ENCODE assay signal across 8 cellular contexts in the genomic region with DNA sequence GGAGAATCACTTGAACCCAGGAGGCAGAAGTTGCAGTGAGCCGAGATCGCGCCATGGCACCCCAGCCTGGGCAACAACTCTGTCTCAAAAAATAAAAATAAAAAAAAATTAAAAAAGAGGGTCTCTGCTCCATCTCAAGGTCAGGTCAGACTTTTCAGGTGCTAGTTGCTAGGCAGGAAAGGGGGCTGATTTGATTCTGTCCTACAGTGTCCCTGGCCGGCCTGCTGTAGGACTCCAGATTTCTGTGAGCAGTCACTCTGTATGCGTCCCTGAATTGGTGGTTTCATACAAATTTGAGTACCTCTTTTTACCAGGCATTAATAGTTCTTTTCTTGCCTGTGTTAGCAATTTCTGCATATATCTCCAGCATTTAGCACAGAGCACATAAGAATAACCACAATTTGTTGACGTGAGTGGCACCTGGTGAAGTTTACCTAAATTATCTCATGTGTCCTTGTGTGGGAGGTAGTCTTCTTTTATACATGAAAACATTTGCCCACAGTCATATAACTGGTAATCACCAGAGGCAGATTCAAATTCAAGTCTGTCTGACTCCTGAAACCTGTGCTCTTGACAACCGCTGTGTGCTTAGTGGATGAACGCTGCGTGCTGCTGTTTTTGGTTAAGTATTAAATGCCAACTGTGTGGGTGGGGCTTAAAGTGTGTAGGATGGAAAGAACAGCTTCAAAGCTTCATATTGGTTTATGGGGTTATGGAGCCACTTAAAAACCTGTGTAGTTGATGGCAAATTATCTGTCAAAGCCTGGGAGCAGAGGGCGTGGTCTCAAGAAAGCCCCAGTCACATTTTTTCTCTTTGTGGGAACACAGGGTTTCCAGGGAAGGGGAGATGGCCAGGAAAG. TPM values are rescaled to one million over a fixed set of nuclear protein-coding genes. Genes with fewer than 3 reads are reported as not detected.
DNase-seq lines count a peak whose midpoint lies in the region; ATAC-seq and TF ChIP-seq lines count a peak whose summit lies in the region.

No MANE protein-coding gene starts in this region.

- peaks cover 62% of the 10 kb centered on the region for H3K4me1 Mint-ChIP-seq in activated CD8-positive, alpha-beta T cell treated with anti-CD3 and anti-CD28 coated beads for 36 hours (ENCODE audit: low read depth)
- H3K4me1 Mint-ChIP-seq in activated CD8-positive, alpha-beta T cell treated with anti-CD3 and anti-CD28 coated beads, Interleukin-2, amount 10 ng/mL, durations not matched to agents 7 days and 5 days (ENCODE audit: low read depth), result peaks cover 40% of the 10 kb centered on the region
- H3K4me1 Mint-ChIP-seq in glutamatergic neuron (ENCODE audit: low read depth, unreplicated experiment), result peaks cover 31% of the 10 kb centered on the region

- H3K9ac ChIP-seq in stomach smooth muscle (ENCODE audit: low read length in 2 of 2), result no peak overlapping the region

- H3K36me3 Mint-ChIP-seq in activated CD8-positive, alpha-beta T cell treated with anti-CD3 and anti-CD28 coated beads for 36 hours (ENCODE audit: low read depth), result peaks cover 23% of the 10 kb centered on the region
- peaks cover 24% of the 10 kb centered on the region for H3K36me3 Mint-ChIP-seq in activated CD8-positive, alpha-beta T cell treated with anti-CD3 and anti-CD28 coated beads, Interleukin-2, amount 10 ng/mL, durations not matched to agents 7 days and 5 days (ENCODE audit: low read depth)
- no peaks in the 10 kb centered on the region for H3K36me3 Mint-ChIP-seq in glutamatergic neuron (ENCODE audit: unreplicated experiment)

- H3K27ac Mint-ChIP-seq in activated CD8-positive, alpha-beta T cell treated with anti-CD3 and anti-CD28 coated beads for 36 hours, result peak overlapping the region; percentile 84
- no peak overlapping the region for H3K27ac Mint-ChIP-seq in activated CD8-positive, alpha-beta T cell treated with anti-CD3 and anti-CD28 coated beads, Interleukin-2, amount 10 ng/mL, durations not matched to agents 7 days and 5 days
- H3K27ac Mint-ChIP-seq in glutamatergic neuron (ENCODE audit: unreplicated experiment), result peak overlapping the region; percentile 28

- H3K4me3 ChIP-seq in stomach smooth muscle (ENCODE audit: low read length in 2 of 2), result no peak overlapping the region

- intact Hi-C loops in activated CD8-positive, alpha-beta T cell treated with anti-CD3 and anti-CD28 coated beads for 36 hours (cut with micrococcal nuclease), result no loop called here

- H3K9me3 ChIP-seq in stomach smooth muscle (ENCODE audit: control insufficient read depth in 2 of 2, low read length in 2 of 2), result no peaks in the 10 kb centered on the region

- peak; percentile 37 for ATAC-seq in activated CD8-positive, alpha-beta T cell treated with anti-CD3 and anti-CD28 coated beads for 36 hours
- no peak for ATAC-seq in activated CD8-positive, alpha-beta T cell treated with anti-CD3 and anti-CD28 coated beads, Interleukin-2, amount 10 ng/mL, durations not matched to agents 7 days and 5 days
- ATAC-seq in GM21528 (IDR thresholded peaks at IDR 0.05; ENCODE audit: low FRiP score, unreplicated experiment), result no peak
- ATAC-seq in HG03045 (IDR thresholded peaks at IDR 0.05; ENCODE audit: unreplicated experiment), result no peak

- no peaks in the 10 kb centered on the region for H3K9me3 Mint-ChIP-seq in activated CD8-positive, alpha-beta T cell treated with anti-CD3 and anti-CD28 coated beads for 36 hours
- no peaks in the 10 kb centered on the region for H3K9me3 Mint-ChIP-seq in activated CD8-positive, alpha-beta T cell treated with anti-CD3 and anti-CD28 coated beads, Interleukin-2, amount 10 ng/mL, durations not matched to agents 7 days and 5 days (ENCODE audit: insufficient read depth)
- H3K9me3 Mint-ChIP-seq in glutamatergic neuron (ENCODE audit: unreplicated experiment), result peaks cover 15% of the 10 kb centered on the region

- no peaks in the 10 kb centered on the region for H3K27me3 ChIP-seq in stomach smooth muscle (ENCODE audit: control insufficient read depth in 1 of 2, insufficient read depth in 2 of 2, low read length in 2 of 2)

- H3K4me3 Mint-ChIP-seq in activated CD8-positive, alpha-beta T cell treated with anti-CD3 and anti-CD28 coated beads for 36 hours, result peak overlapping the region; percentile 8
- H3K4me3 Mint-ChIP-seq in activated CD8-positive, alpha-beta T cell treated with anti-CD3 and anti-CD28 coated beads, Interleukin-2, amount 10 ng/mL, durations not matched to agents 7 days and 5 days, result no peak overlapping the region
- no peak overlapping the region for H3K4me3 Mint-ChIP-seq in glutamatergic neuron (ENCODE audit: unreplicated experiment)

- TF ChIP-seq CTCF in activated CD8-positive, alpha-beta T cell treated with anti-CD3 and anti-CD28 coated beads for 36 hours (IDR thresholded peaks at IDR 0.05), result no peak
- no peak for TF ChIP-seq CTCF in glutamatergic neuron (IDR thresholded peaks at IDR 0.05; ENCODE audit: partially characterized antibody, unreplicated experiment)

- H3K27me3 Mint-ChIP-seq in activated CD8-positive, alpha-beta T cell treated with anti-CD3 and anti-CD28 coated beads for 36 hours, result no peaks in the 10 kb centered on the region
- no peaks in the 10 kb centered on the region for H3K27me3 Mint-ChIP-seq in activated CD8-positive, alpha-beta T cell treated with anti-CD3 and anti-CD28 coated beads, Interleukin-2, amount 10 ng/mL, durations not matched to agents 7 days and 5 days (ENCODE audit: low read depth)
- peaks cover 21% of the 10 kb centered on the region for H3K27me3 Mint-ChIP-seq in glutamatergic neuron (ENCODE audit: unreplicated experiment)

- H3K4me1 ChIP-seq in stomach smooth muscle (ENCODE audit: control insufficient read depth, insufficient read depth, low read length), result peaks cover 23% of the 10 kb centered on the region

- CTCF ChIA-PET in activated CD8-positive, alpha-beta T cell treated with anti-CD3 and anti-CD28 coated beads for 36 hours (lab: Charles Lee), result no interaction called here
- CTCF ChIA-PET in activated CD8-positive, alpha-beta T cell treated with anti-CD3 and anti-CD28 coated beads, Interleukin-2, amount 10 ng/mL, durations not matched to agents 7 days and 5 days (lab: Charles Lee), result interaction anchor here (0.6 to 3.0 kb wide), 4 partner anchors 10 to 30 kb away, joined by 3 to 20 read pairs (median 4); a partner anchor contains a TSS

- DNase-seq in activated CD8-positive, alpha-beta T cell treated with anti-CD3 and anti-CD28 coated beads for 36 hours, result peak; percentile 78
- no peak for DNase-seq in activated CD8-positive, alpha-beta T cell treated with anti-CD3 and anti-CD28 coated beads, Interleukin-2, amount 10 ng/mL, durations not matched to agents 7 days and 5 days
- DNase-seq in RPMI8226 (peak; percentile 90), glutamatergic neuron (no peak), NCI-H2196 treated with DMSO at 0.1 percent for 48 hours (lab: John Stamatoyannopoulos, UW; ENCODE audit: unreplicated experiment) (no peak)

- H3K36me3 ChIP-seq in stomach smooth muscle (ENCODE audit: control insufficient read depth in 2 of 2, insufficient read depth in 2 of 2, low read length in 2 of 2), result peaks cover 8 to 14% of the 10 kb centered on the region in 2 donors

- POLR2A ChIA-PET in activated CD8-positive, alpha-beta T cell treated with anti-CD3 and anti-CD28 coated beads for 36 hours (lab: Charles Lee), result interaction anchor here (0.6 kb wide), 1 partner anchor 1039 kb away, joined by 3 read pairs; no protein-coding TSS in a partner anchor
- POLR2A ChIA-PET in activated CD8-positive, alpha-beta T cell treated with anti-CD3 and anti-CD28 coated beads, Interleukin-2, amount 10 ng/mL, durations not matched to agents 7 days and 5 days (lab: Charles Lee), result no interaction called here

- H3K27ac ChIP-seq in stomach smooth muscle (ENCODE audit: low read length), result peak overlapping the region; percentile 24

RNA-seq across cellular contexts. Expression of gene ZNF775, which starts 3.2 kb away (rescaled TPM):
- total RNA-seq in activated CD8-positive, alpha-beta T cell treated with anti-CD3 and anti-CD28 coated beads for 36 hours, result 1 to 10 TPM; 4.7 to 4.9 TPM
- total RNA-seq in activated CD8-positive, alpha-beta T cell treated with anti-CD3 and anti-CD28 coated beads, Interleukin-2, amount 10 ng/mL, durations not matched to agents 7 days and 5 days, result 1 to 10 TPM; 6.7 to 7.7 TPM
- total RNA-seq in glutamatergic neuron (ENCODE audit: unreplicated experiment), result 20.5 TPM

RNA-seq across cellular contexts. Expression of gene REPIN1, which starts 7.3 kb away (rescaled TPM):
- 10 to 100 TPM; 56.0 to 59.2 TPM for total RNA-seq in activated CD8-positive, alpha-beta T cell treated with anti-CD3 and anti-CD28 coated beads for 36 hours
- total RNA-seq in activated CD8-positive, alpha-beta T cell treated with anti-CD3 and anti-CD28 coated beads, Interleukin-2, amount 10 ng/mL, durations not matched to agents 7 days and 5 days, result 10 to 100 TPM; 40.9 to 43.1 TPM
- total RNA-seq in glutamatergic neuron (ENCODE audit: unreplicated experiment), result 146 TPM

RNA-seq across cellular contexts. Expression of gene RARRES2, which starts 34.5 kb away (rescaled TPM):
- not detected for total RNA-seq in activated CD8-positive, alpha-beta T cell treated with anti-CD3 and anti-CD28 coated beads for 36 hours
- not detected for total RNA-seq in activated CD8-positive, alpha-beta T cell treated with anti-CD3 and anti-CD28 coated beads, Interleukin-2, amount 10 ng/mL, durations not matched to agents 7 days and 5 days
- total RNA-seq in glutamatergic neuron (ENCODE audit: unreplicated experiment), result 0.86 TPM

RNA-seq across cellular contexts. Expression of gene ACTR3C, which starts 52.5 kb away (rescaled TPM):
- 1 to 10 TPM; 2.6 to 2.9 TPM for total RNA-seq in activated CD8-positive, alpha-beta T cell treated with anti-CD3 and anti-CD28 coated beads for 36 hours
- total RNA-seq in activated CD8-positive, alpha-beta T cell treated with anti-CD3 and anti-CD28 coated beads, Interleukin-2, amount 10 ng/mL, durations not matched to agents 7 days and 5 days, result 1 to 10 TPM; 4.6 TPM
- total RNA-seq in glutamatergic neuron (ENCODE audit: unreplicated experiment), result not detected

RNA-seq across cellular contexts. Expression of gene LRRC61, which starts 52.7 kb away (rescaled TPM):
- total RNA-seq in activated CD8-positive, alpha-beta T cell treated with anti-CD3 and anti-CD28 coated beads for 36 hours, result 10 to 100 TPM; 21.8 to 21.9 TPM
- 10 to 100 TPM; 21.0 to 21.4 TPM for total RNA-seq in activated CD8-positive, alpha-beta T cell treated with anti-CD3 and anti-CD28 coated beads, Interleukin-2, amount 10 ng/mL, durations not matched to agents 7 days and 5 days
- 10.2 TPM for total RNA-seq in glutamatergic neuron (ENCODE audit: unreplicated experiment)

Comparison
In these comparisons a context has a peak if more than half of its experiments do, and no peak if none do; other contexts are left out.
1. DNase-seq: peak in activated CD8-positive, alpha-beta T cell treated with anti-CD3 and anti-CD28 coated beads for 36 hours (single experiment) and RPMI8226 (single experiment); none in activated CD8-positive, alpha-beta T cell treated with anti-CD3 and anti-CD28 coated beads, Interleukin-2, amount 10 ng/mL, durations not matched to agents 7 days and 5 days (single experiment), glutamatergic neuron (single experiment) and NCI-H2196 treated with DMSO at 0.1 percent for 48 hours (single experiment).